Comparison of ENCODE assay signal across 20 cellular contexts in the genomic region with DNA sequence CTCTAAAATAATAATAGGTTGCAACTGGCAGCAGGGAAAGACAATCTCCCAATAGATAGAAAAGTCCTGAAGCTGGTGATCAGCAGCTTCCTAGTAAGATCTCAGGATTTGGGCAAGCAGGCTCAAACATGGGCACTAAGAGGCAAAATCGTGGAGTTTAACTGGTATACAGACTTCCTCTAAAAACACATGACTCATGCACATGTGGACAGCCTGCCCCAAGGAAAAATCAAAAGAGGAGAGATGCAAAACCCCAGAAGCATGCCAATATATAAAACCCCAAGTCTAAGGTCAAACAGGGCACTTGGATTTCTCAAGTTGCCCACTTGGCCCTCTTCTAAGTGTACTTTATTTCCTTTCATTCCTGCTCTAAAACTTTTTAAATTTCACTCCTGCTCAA.
A peak's percentile ranks its signal among the peaks of the same experiment; 100 is the strongest.
DNase-seq lines count a peak whose midpoint lies in the region; ATAC-seq and TF ChIP-seq lines count a peak whose summit lies in the region.
"Had no signal": no experiment of that assay in that cellular context is flagged by ENCODE, and none has a peak within 500 bp of the region (broad histone marks: within the 10 kb centered on the region; RNA-seq: fewer than 3 reads in every experiment).

No MANE protein-coding gene starts in this region.

- peaks cover 46% of the 10 kb centered on the region for H3K4me1 Mint-ChIP-seq in WTC11

- H3K27ac Mint-ChIP-seq in WTC11, result 0 out of 2 replicates have a peak overlapping the region, but pooled peaks have one; percentile 39
- H3K27ac Mint-ChIP-seq: CD8-positive, alpha-beta T cell; HFFc6 had no signal

- peaks cover 13% of the 10 kb centered on the region for H3K36me3 Mint-ChIP-seq in WTC11

- peaks cover 10% of the 10 kb centered on the region; the same call in 1 of the 2 replicates for H3K9me3 Mint-ChIP-seq in WTC11
- H3K9me3 Mint-ChIP-seq: CD8-positive, alpha-beta T cell; HFFc6 had no signal

- POLR2A ChIA-PET in WTC11 (lab: Charles Lee), result no interaction called here

- H3K4me3 Mint-ChIP-seq in WTC11, result no peak overlapping the region
- H3K4me3 Mint-ChIP-seq: CD8-positive, alpha-beta T cell; HFFc6 had no signal

- no peak for TF ChIP-seq CTCF in WTC11 (IDR thresholded peaks at IDR 0.05)
- no peak for TF ChIP-seq CTCF in fibroblast of mammary gland (conservative IDR thresholded peaks at IDR 0.05; ENCODE audit: control insufficient read depth, insufficient read depth, low read depth, low read length)

- ATAC-seq in WTC11, result no peak
- ATAC-seq: A549; CD8-positive, alpha-beta T cell had no signal

- H3K27me3 Mint-ChIP-seq in WTC11 (ENCODE audit: low read depth), result 0 out of 2 replicates have a peak, but pooled peaks cover 2% of the 10 kb centered on the region

- CTCF ChIA-PET in WTC11 (lab: Charles Lee), result no interaction called here

- DNase-seq in ELR (ENCODE audit: low read depth) (peak; percentile 39), WTC11 (ENCODE audit: low spot score) (no peak), fibroblast of mammary gland (ENCODE audit: low read depth) (peak; percentile 20), renal cortical epithelial cell (ENCODE audit: low read depth) (peak; percentile 22), ureter (ENCODE audit: low spot score) (no peak), ecto neural progenitor cell (ENCODE audit: low spot score) (no peak), OCI-M2 (lab: John Stamatoyannopoulos, UW; ENCODE audit: unreplicated experiment) (no peak)
- DNase-seq: Calu3; CD8-positive, alpha-beta T cell; HFFc6; MG63; NCI-H1048; NCI-H1436; NCI-H1930; NCI-H226; NCI-H524; NCI-H82; PC-9 had no signal

- H3K4me3 ChIP-seq in fibroblast of mammary gland (ENCODE audit: control insufficient read depth, low read depth, low read length), result no peak overlapping the region
- H3K4me3 ChIP-seq: A549, BLaER1, MG63, PC-9 had no signal

TF ChIP-seq in WTC11, 78 proteins besides CTCF, POLR2A, EP300 and RAD21 (continues in another document):
- TF ChIP-seq, protein P1, sequence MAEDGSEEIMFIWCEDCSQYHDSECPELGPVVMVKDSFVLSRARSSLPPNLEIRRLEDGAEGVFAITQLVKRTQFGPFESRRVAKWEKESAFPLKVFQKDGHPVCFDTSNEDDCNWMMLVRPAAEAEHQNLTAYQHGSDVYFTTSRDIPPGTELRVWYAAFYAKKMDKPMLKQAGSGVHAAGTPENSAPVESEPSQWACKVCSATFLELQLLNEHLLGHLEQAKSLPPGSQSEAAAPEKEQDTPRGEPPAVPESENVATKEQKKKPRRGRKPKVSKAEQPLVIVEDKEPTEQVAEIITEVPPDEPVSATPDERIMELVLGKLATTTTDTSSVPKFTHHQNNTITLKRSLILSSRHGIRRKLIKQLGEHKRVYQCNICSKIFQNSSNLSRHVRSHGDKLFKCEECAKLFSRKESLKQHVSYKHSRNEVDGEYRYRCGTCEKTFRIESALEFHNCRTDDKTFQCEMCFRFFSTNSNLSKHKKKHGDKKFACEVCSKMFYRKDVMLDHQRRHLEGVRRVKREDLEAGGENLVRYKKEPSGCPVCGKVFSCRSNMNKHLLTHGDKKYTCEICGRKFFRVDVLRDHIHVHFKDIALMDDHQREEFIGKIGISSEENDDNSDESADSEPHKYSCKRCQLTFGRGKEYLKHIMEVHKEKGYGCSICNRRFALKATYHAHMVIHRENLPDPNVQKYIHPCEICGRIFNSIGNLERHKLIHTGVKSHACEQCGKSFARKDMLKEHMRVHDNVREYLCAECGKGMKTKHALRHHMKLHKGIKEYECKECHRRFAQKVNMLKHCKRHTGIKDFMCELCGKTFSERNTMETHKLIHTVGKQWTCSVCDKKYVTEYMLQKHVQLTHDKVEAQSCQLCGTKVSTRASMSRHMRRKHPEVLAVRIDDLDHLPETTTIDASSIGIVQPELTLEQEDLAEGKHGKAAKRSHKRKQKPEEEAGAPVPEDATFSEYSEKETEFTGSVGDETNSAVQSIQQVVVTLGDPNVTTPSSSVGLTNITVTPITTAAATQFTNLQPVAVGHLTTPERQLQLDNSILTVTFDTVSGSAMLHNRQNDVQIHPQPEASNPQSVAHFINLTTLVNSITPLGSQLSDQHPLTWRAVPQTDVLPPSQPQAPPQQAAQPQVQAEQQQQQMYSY (CRISPR knock-in tag; IDR thresholded peaks at IDR 0.05), result no peak
- TF ChIP-seq, protein P2, sequence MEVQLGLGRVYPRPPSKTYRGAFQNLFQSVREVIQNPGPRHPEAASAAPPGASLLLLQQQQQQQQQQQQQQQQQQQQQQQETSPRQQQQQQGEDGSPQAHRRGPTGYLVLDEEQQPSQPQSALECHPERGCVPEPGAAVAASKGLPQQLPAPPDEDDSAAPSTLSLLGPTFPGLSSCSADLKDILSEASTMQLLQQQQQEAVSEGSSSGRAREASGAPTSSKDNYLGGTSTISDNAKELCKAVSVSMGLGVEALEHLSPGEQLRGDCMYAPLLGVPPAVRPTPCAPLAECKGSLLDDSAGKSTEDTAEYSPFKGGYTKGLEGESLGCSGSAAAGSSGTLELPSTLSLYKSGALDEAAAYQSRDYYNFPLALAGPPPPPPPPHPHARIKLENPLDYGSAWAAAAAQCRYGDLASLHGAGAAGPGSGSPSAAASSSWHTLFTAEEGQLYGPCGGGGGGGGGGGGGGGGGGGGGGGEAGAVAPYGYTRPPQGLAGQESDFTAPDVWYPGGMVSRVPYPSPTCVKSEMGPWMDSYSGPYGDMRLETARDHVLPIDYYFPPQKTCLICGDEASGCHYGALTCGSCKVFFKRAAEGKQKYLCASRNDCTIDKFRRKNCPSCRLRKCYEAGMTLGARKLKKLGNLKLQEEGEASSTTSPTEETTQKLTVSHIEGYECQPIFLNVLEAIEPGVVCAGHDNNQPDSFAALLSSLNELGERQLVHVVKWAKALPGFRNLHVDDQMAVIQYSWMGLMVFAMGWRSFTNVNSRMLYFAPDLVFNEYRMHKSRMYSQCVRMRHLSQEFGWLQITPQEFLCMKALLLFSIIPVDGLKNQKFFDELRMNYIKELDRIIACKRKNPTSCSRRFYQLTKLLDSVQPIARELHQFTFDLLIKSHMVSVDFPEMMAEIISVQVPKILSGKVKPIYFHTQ (CRISPR knock-in tag; IDR thresholded peaks at IDR 0.05), result no peak
- TF ChIP-seq NR1H2 (CRISPR knock-in tag; IDR thresholded peaks at IDR 0.05), result no peak
- TF ChIP-seq, protein P3, sequence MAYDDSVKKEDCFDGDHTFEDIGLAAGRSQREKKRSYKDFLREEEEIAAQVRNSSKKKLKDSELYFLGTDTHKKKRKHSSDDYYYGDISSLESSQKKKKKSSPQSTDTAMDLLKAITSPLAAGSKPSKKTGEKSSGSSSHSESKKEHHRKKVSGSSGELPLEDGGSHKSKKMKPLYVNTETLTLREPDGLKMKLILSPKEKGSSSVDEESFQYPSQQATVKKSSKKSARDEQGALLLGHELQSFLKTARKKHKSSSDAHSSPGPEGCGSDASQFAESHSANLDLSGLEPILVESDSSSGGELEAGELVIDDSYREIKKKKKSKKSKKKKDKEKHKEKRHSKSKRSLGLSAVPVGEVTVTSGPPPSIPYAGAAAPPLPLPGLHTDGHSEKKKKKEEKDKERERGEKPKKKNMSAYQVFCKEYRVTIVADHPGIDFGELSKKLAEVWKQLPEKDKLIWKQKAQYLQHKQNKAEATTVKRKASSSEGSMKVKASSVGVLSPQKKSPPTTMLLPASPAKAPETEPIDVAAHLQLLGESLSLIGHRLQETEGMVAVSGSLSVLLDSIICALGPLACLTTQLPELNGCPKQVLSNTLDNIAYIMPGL (CRISPR knock-in tag; IDR thresholded peaks at IDR 0.05), result no peak
- TF ChIP-seq SP1 (CRISPR knock-in tag; conservative IDR thresholded peaks at IDR 0.05), result no peak
- no peak for TF ChIP-seq RORB (CRISPR knock-in tag; IDR thresholded peaks at IDR 0.05)
- TF ChIP-seq, protein P4, sequence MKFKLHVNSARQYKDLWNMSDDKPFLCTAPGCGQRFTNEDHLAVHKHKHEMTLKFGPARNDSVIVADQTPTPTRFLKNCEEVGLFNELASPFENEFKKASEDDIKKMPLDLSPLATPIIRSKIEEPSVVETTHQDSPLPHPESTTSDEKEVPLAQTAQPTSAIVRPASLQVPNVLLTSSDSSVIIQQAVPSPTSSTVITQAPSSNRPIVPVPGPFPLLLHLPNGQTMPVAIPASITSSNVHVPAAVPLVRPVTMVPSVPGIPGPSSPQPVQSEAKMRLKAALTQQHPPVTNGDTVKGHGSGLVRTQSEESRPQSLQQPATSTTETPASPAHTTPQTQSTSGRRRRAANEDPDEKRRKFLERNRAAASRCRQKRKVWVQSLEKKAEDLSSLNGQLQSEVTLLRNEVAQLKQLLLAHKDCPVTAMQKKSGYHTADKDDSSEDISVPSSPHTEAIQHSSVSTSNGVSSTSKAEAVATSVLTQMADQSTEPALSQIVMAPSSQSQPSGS (CRISPR knock-in tag; IDR thresholded peaks at IDR 0.05; ENCODE audit: borderline replicate concordance, low read depth), result no peak
- TF ChIP-seq, protein P5, sequence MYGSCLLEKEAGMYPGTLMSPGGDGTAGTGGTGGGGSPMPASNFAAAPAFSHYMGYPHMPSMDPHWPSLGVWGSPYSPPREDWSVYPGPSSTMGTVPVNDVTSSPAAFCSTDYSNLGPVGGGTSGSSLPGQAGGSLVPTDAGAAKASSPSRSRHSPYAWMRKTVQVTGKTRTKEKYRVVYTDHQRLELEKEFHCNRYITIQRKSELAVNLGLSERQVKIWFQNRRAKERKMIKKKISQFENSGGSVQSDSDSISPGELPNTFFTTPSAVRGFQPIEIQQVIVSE (CRISPR knock-in tag; IDR thresholded peaks at IDR 0.05; ENCODE audit: borderline replicate concordance), result no peak
- TF ChIP-seq GABPB1 (CRISPR knock-in tag; IDR thresholded peaks at IDR 0.05), result no peak
- no peak for TF ChIP-seq ZNF263 (CRISPR knock-in tag; IDR thresholded peaks at IDR 0.05; ENCODE audit: low read depth)
- TF ChIP-seq, protein P6, sequence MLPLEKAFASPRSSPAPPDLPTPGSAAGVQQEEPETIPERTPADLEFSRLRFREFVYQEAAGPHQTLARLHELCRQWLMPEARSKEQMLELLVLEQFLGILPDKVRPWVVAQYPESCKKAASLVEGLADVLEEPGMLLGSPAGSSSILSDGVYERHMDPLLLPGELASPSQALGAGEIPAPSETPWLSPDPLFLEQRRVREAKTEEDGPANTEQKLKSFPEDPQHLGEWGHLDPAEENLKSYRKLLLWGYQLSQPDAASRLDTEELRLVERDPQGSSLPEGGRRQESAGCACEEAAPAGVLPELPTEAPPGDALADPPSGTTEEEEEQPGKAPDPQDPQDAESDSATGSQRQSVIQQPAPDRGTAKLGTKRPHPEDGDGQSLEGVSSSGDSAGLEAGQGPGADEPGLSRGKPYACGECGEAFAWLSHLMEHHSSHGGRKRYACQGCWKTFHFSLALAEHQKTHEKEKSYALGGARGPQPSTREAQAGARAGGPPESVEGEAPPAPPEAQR (CRISPR knock-in tag; IDR thresholded peaks at IDR 0.05), result no peak
- no peak for TF ChIP-seq JUN (CRISPR knock-in tag; IDR thresholded peaks at IDR 0.05)
- no peak for TF ChIP-seq EMX1 (CRISPR knock-in tag; IDR thresholded peaks at IDR 0.05)

Comparison
In these comparisons a context has a peak if more than half of its experiments do, and no peak if none do; other contexts are left out.
1. DNase-seq: peak in ELR (single experiment), fibroblast of mammary gland (single experiment) and renal cortical epithelial cell (single experiment); none in WTC11 (single experiment), ureter (single experiment), ecto neural progenitor cell (single experiment) and OCI-M2 (single experiment).